Comparison of ENCODE assay signal across 23 cellular contexts in genomic region chr6:167547328-167547692, GRCh38.
DNase-seq lines count a peak whose midpoint lies in the region; ATAC-seq, FAIRE-seq and TF ChIP-seq lines count a peak whose summit lies in the region.
"Had no signal": no experiment of that assay in that cellular context is flagged by ENCODE, and none has a peak within 500 bp of the region (broad histone marks: within the 10 kb centered on the region; RNA-seq: fewer than 3 reads in every experiment).

No MANE protein-coding gene starts in this region.

- POLR2A ChIA-PET in HepG2 (lab: Yijun Ruan, JAX) (no interaction called here), K562 (lab: Yijun Ruan, JAX) (no interaction called here)

- H3K27me3 ChIP-seq in HepG2 (ENCODE audit: control insufficient read depth in 1 of 2, insufficient read depth in 2 of 2, low read length in 2 of 2) (peaks cover 5 to 17% of the 10 kb centered on the region in 2 experiments; a peak in 4 of 5 replicates), right lobe of liver (no peaks in the 10 kb centered on the region), K562 (ENCODE audit: control insufficient read depth in 2 of 2, insufficient read depth in 2 of 2, low read length in 2 of 2) (peaks cover 25 to 65% of the 10 kb centered on the region in 2 experiments)

- H2AFZ ChIP-seq in HepG2 (ENCODE audit: low read length): no peak overlapping the region
- H2AFZ ChIP-seq in K562 (ENCODE audit: low read depth, low read length): no peak overlapping the region

- H3K4me1 Mint-ChIP-seq in osteocyte (ENCODE audit: unreplicated experiment) (peaks cover 35% of the 10 kb centered on the region), nephron progenitor cell (peaks cover 13% of the 10 kb centered on the region)
- H3K4me1 Mint-ChIP-seq: B cell; CD4-positive, CD25-positive, alpha-beta regulatory T cell had no signal

- H3K27ac ChIP-seq in HepG2 (ENCODE audit: extremely low read length, insufficient read depth, low read length): no peak overlapping the region
- H3K27ac ChIP-seq in right lobe of liver: no peak overlapping the region
- no peak overlapping the region for H3K27ac ChIP-seq in K562 (ENCODE audit: extremely low read depth, low read depth, low read length)

- TF ChIP-seq RAD21 in HepG2 (CRISPR knock-in tag; IDR thresholded peaks at IDR 0.05): no peak
- TF ChIP-seq RAD21 in K562 (CRISPR knock-in tag; conservative IDR thresholded peaks at IDR 0.05 in 1 of 2, IDR thresholded peaks at IDR 0.05 in 1 of 2): no peak

- no peaks in the 10 kb centered on the region for H3K79me2 ChIP-seq in HepG2 (ENCODE audit: insufficient read depth, low read length)
- no peaks in the 10 kb centered on the region for H3K79me2 ChIP-seq in K562 (ENCODE audit: control insufficient read depth, insufficient read depth, low read length)

- TF ChIP-seq POLR2A in HepG2 (IDR thresholded peaks at IDR 0.05; ENCODE audit: insufficient read depth in 1 of 2, low read depth in 2 of 2, low read length in 2 of 2): no peak
- TF ChIP-seq POLR2A in right lobe of liver (IDR thresholded peaks at IDR 0.05): no peak
- TF ChIP-seq POLR2A in K562 (conservative IDR thresholded peaks at IDR 0.05): no peak

- peaks cover 4% of the 10 kb centered on the region for H3K27me3 Mint-ChIP-seq in osteocyte (ENCODE audit: unreplicated experiment)
- H3K27me3 Mint-ChIP-seq in nephron progenitor cell (ENCODE audit: low read depth, poor library complexity): peaks cover 9% of the 10 kb centered on the region
- H3K27me3 Mint-ChIP-seq: B cell; CD4-positive, CD25-positive, alpha-beta regulatory T cell; IgD-negative memory B cell had no signal

- no peaks in the 10 kb centered on the region for H4K20me1 ChIP-seq in HepG2 (ENCODE audit: insufficient read depth, low read length)
- H4K20me1 ChIP-seq in K562 (replicated peaks; ENCODE audit: control insufficient read depth, insufficient read depth, low read length): no peaks in the 10 kb centered on the region

- H3K36me3 Mint-ChIP-seq in osteocyte (ENCODE audit: unreplicated experiment) (no peaks in the 10 kb centered on the region), nephron progenitor cell (ENCODE audit: low read depth) (peaks cover under 1% of the 10 kb centered on the region)
- H3K36me3 Mint-ChIP-seq: CD4-positive, CD25-positive, alpha-beta regulatory T cell; IgD-negative memory B cell had no signal

- DNase-seq in HepG2 (ENCODE audit: low spot score) (no peak), right lobe of liver (no peak), K562 (ENCODE audit: extremely low read depth in 1 of 4, low spot score in 3 of 4) (no peak), osteocyte (ENCODE audit: extremely low spot score, unreplicated experiment) (no peak), nephron progenitor cell (no peak)
- DNase-seq: Caco-2; CD4-positive, CD25-positive, alpha-beta regulatory T cell; GOT3; Karpas-422; NCI-H1105 treated with DMSO at 0.1 percent for 48 hours; NCI-H1694; NCI-H2081; NCI-H2171; NCI-H345; NCI-H524 treated with DMSO at 0.1 percent for 48 hours; NCI-H82 had no signal

- in situ Hi-C loops in HepG2 (cut with HindIII; ENCODE audit: extremely low pct_ligation_motif_present, low pct_unique_long_range_greater_than_20kb) (no loop called here), K562 (cut with MboI) (no loop called here)

- no peaks in the 10 kb centered on the region for H3K36me3 ChIP-seq in HepG2 (replicated peaks in 1 of 2; ENCODE audit: control insufficient read depth in 1 of 2, insufficient read depth in 2 of 2, low read length in 2 of 2)
- H3K36me3 ChIP-seq in right lobe of liver: no peaks in the 10 kb centered on the region
- no peaks in the 10 kb centered on the region for H3K36me3 ChIP-seq in K562 (ENCODE audit: control insufficient read depth, insufficient read depth, low read length)

- H3K4me3 ChIP-seq in HepG2 (replicated peaks in 1 of 3; ENCODE audit: insufficient read depth in 1 of 3, low read depth in 2 of 3, low read length in 3 of 3) (no peak overlapping the region), right lobe of liver (no peak overlapping the region), K562 (no peak overlapping the region)

- TF ChIP-seq CTCF in HepG2 (CRISPR knock-in tag; IDR thresholded peaks at IDR 0.05): no peak
- no peak for TF ChIP-seq CTCF in right lobe of liver (IDR thresholded peaks at IDR 0.05)
- TF ChIP-seq CTCF in K562 (IDR thresholded peaks at IDR 0.05 in 2 of 3, conservative IDR thresholded peaks at IDR 0.05 in 1 of 3; ENCODE audit: insufficient read depth in 2 of 3, low read depth in 1 of 3, low read length in 3 of 3): no peak
- TF ChIP-seq CTCF in osteocyte (IDR thresholded peaks at IDR 0.05): no peak
- TF ChIP-seq CTCF in nephron progenitor cell (IDR thresholded peaks at IDR 0.05): no peak

- FAIRE-seq in HepG2 (lab: Jason Lieb, UNC) (no peak), K562 (lab: Jason Lieb, UNC) (no peak)
- FAIRE-seq: A204.1, GM12891 had no signal

- intact Hi-C loops in HepG2 (cut with micrococcal nuclease; ENCODE audit: unreplicated experiment): no loop called here
- intact Hi-C loops in right lobe of liver (cut with DNase I): no loop called here
- intact Hi-C loops in K562 (cut with micrococcal nuclease): no loop called here

- no peak overlapping the region for H3K9ac ChIP-seq in HepG2 (ENCODE audit: insufficient read depth, low read depth, low read length)
- no peak overlapping the region for H3K9ac ChIP-seq in K562 (ENCODE audit: insufficient read depth in 1 of 2, low read depth in 2 of 2, low read length in 2 of 2)

- H3K4me1 ChIP-seq in HepG2 (ENCODE audit: insufficient read depth, low read length): peaks cover 33% of the 10 kb centered on the region
- no peaks in the 10 kb centered on the region for H3K4me1 ChIP-seq in right lobe of liver
- peaks cover 0 to 10% of the 10 kb centered on the region in 2 experiments; a peak in 2 of 5 replicates for H3K4me1 ChIP-seq in K562 (replicated peaks in 1 of 2; ENCODE audit: control insufficient read depth in 2 of 2, insufficient read depth in 2 of 2, low read length in 2 of 2)
- H3K4me1 ChIP-seq: Caco-2 had no signal

- ATAC-seq in HepG2 (no peak), right lobe of liver (no peak), K562 (no peak), GM21786 (IDR thresholded peaks at IDR 0.05; ENCODE audit: unreplicated experiment) (no peak), HG03108 (IDR thresholded peaks at IDR 0.05; ENCODE audit: unreplicated experiment) (no peak)
- ATAC-seq: HCT116 had no signal

- H3K27ac Mint-ChIP-seq in osteocyte (ENCODE audit: unreplicated experiment): peak overlapping the region; percentile 80
- H3K27ac Mint-ChIP-seq in nephron progenitor cell: no peak overlapping the region
- H3K27ac Mint-ChIP-seq: B cell; CD4-positive, CD25-positive, alpha-beta regulatory T cell; IgD-negative memory B cell had no signal

- H3K4me2 ChIP-seq in HepG2 (ENCODE audit: low read depth, low read length) (no peak overlapping the region), K562 (ENCODE audit: insufficient read depth, low read length) (no peak overlapping the region)

- BruUV-seq in HepG2 (replicated peaks; lab: Mats Ljungman, UMichigan) (no TSS peak), K562 (replicated peaks; lab: Mats Ljungman, UMichigan) (no TSS peak)

- TF ChIP-seq EP300 in HepG2 (IDR thresholded peaks at IDR 0.05; ENCODE audit: low read depth in 2 of 2, low read length in 2 of 2) (no peak), HepG2 (CRISPR knock-in tag; IDR thresholded peaks at IDR 0.05; ENCODE audit: borderline replicate concordance) (no peak), K562 (IDR thresholded peaks at IDR 0.05; ENCODE audit: low read length) (no peak)

- CTCF ChIA-PET in HepG2 (lab: Yijun Ruan, JAX; ENCODE audit: low intra/inter-chr PET ratio, low total read pairs) (no interaction called here), K562 (lab: Yijun Ruan, JAX; ENCODE audit: low intra/inter-chr PET ratio) (no interaction called here)

- H3K9me3 ChIP-seq in HepG2 (ENCODE audit: low read length) (no peaks in the 10 kb centered on the region), right lobe of liver (no peaks in the 10 kb centered on the region), K562 (replicated peaks; ENCODE audit: control insufficient read depth, insufficient read depth, low read depth, low read length) (no peaks in the 10 kb centered on the region; the same call in 1 of the 2 replicates)
- H3K9me3 ChIP-seq: Caco-2 had no signal

- no peak overlapping the region for H3K4me3 Mint-ChIP-seq in osteocyte (ENCODE audit: unreplicated experiment)
- H3K4me3 Mint-ChIP-seq in nephron progenitor cell: no peak overlapping the region
- H3K4me3 Mint-ChIP-seq: B cell; CD4-positive, CD25-positive, alpha-beta regulatory T cell; IgD-negative memory B cell had no signal

- no peaks in the 10 kb centered on the region for H3K9me1 ChIP-seq in K562 (ENCODE audit: control insufficient read depth, insufficient read depth, low read length)

- H3K9me3 Mint-ChIP-seq in osteocyte (ENCODE audit: unreplicated experiment): no peaks in the 10 kb centered on the region
- H3K9me3 Mint-ChIP-seq in nephron progenitor cell: peaks cover 4% of the 10 kb centered on the region
- H3K9me3 Mint-ChIP-seq: CD4-positive, CD25-positive, alpha-beta regulatory T cell; IgD-negative memory B cell had no signal

TF ChIP-seq in HepG2, 621 proteins besides CTCF, POLR2A, EP300 and RAD21 (continues in another document):
- peak; percentile 88; the same call in 1 of the 2 replicates for TF ChIP-seq IKZF1 (IDR thresholded peaks at IDR 0.05)

TF ChIP-seq in K562, 482 proteins besides CTCF, POLR2A, EP300 and RAD21 (continues in another document):
- TF ChIP-seq SETDB1 (IDR thresholded peaks at IDR 0.05; ENCODE audit: low read length) (no peak), THRAP3 (IDR thresholded peaks at IDR 0.05; ENCODE audit: borderline replicate concordance) (no peak), TCF7L2 (IDR thresholded peaks at IDR 0.05; ENCODE audit: low read depth, low read length) (no peak)

Comparison
In these comparisons a context has a peak if more than half of its experiments do, and no peak if none do; other contexts are left out.
1. Of the 241 proteins assayed by ChIP-seq in both HepG2 and K562: peak only in HepG2: HNRNPK and PCBP2; only in K562: ZNF263; in both: none; in neither: 237; mixed calls (peak in some experiments, not most) for 1.